In the genomic region with DNA sequence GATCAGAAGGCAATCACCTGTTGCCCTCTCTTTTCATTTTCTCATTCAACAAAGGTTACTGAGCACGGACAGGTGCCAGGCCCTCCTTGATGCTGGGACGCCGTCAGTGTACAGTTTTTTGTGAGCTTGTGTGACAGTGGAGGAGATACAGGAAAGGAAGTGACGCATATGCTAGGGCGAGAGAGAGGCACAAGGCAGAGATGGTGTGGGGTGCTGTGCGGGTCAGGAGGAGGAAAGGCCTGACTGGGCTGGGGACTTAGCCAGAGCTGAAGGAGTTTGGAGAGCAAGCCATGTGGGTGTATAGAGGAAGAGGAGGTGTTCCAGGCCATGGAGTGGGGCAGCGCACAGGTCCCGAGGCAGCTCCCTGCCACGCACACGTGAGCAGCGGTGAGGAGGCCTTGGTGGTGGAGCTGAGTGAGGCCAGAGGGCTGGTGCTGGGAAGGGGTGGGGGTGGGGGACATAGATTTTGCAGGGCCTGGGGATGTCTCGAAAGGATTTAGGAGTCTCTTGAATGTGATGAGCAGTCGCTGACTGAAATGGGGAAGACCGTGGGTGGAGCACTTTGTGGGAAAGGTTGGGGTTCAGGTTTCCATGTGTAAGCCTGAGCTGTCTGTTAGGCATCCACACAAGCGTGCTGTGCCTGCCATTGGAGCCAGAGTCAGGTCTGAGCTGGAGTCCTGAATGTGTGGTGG, we compare ENCODE assay signal across 12 cellular contexts. TPM values are rescaled to one million over a fixed set of nuclear protein-coding genes. Genes with fewer than 3 reads are reported as not detected.
DNase-seq lines count a peak whose midpoint lies in the region; ATAC-seq and TF ChIP-seq lines count a peak whose summit lies in the region.
"Had no signal": no experiment of that assay in that cellular context is flagged by ENCODE, and none has a peak within 500 bp of the region (broad histone marks: within the 10 kb centered on the region; RNA-seq: fewer than 3 reads in every experiment).

No MANE protein-coding gene starts in this region.

- ATAC-seq in activated naive CD4-positive, alpha-beta T cell treated with anti-CD3 and anti-CD28 coated beads, Interleukin-2, amount 50 U/mL, for 72 hours: peak; percentile 82 to 84

- no peak overlapping the region for H3K27ac ChIP-seq in CD8-positive, alpha-beta memory T cell (ENCODE audit: low read depth, low read length)
- H3K27ac ChIP-seq: colonic mucosa had no signal

- CTCF ChIA-PET in CD8-positive, alpha-beta memory T cell (lab: Charles Lee): no interaction called here
- CTCF ChIA-PET in MCF 10A (lab: Yijun Ruan, JAX): no interaction called here

- no peaks in the 10 kb centered on the region for H3K4me1 ChIP-seq in CD8-positive, alpha-beta memory T cell (ENCODE audit: insufficient read depth, low read length)
- H3K4me1 ChIP-seq: colonic mucosa had no signal

- peaks cover 43% of the 10 kb centered on the region for H3K36me3 ChIP-seq in CD8-positive, alpha-beta memory T cell (ENCODE audit: insufficient read depth, low read length)

- POLR2A ChIA-PET in CD8-positive, alpha-beta memory T cell (lab: Charles Lee): no interaction called here
- POLR2A ChIA-PET in MCF 10A (lab: Yijun Ruan, JAX): no interaction called here

- H3K36me3 Mint-ChIP-seq in CD8-positive, alpha-beta memory T cell: peaks cover 3 to 79% (median 20%) of the 10 kb centered on the region in 3 donors
- H3K36me3 Mint-ChIP-seq in activated naive CD4-positive, alpha-beta T cell treated with anti-CD3 and anti-CD28 coated beads, Interleukin-2, amount 50 U/mL, for 72 hours: peaks cover 5 to 17% of the 10 kb centered on the region in 2 donors
- H3K36me3 Mint-ChIP-seq in nephron (ENCODE audit: low read depth) (peaks cover 38% of the 10 kb centered on the region), MCF 10A (ENCODE audit: insufficient read depth, unreplicated experiment) (peaks cover 36% of the 10 kb centered on the region)

- no peaks in the 10 kb centered on the region for H3K27me3 ChIP-seq in CD8-positive, alpha-beta memory T cell (ENCODE audit: insufficient read depth, low read length, poor library complexity, severe bottlenecking)
- H3K27me3 ChIP-seq: colonic mucosa had no signal

- no peak for DNase-seq in CD8-positive, alpha-beta memory T cell
- DNase-seq in T-helper 22 cell (ENCODE audit: low read depth): peak; percentile 21
- peak in 1 of 2 donors; percentile 34 for DNase-seq in activated naive CD4-positive, alpha-beta T cell treated with anti-CD3 and anti-CD28 coated beads, Interleukin-2, amount 50 U/mL, for 72 hours (ENCODE audit: low spot score in 2 of 2)
- DNase-seq in EL: no peak
- no peak for DNase-seq in NCI-H226
- DNase-seq in MCF 10A (ENCODE audit: unreplicated experiment): no peak
- no peak for DNase-seq in NCI-H146 treated with DMSO at 0.1 percent for 48 hours (lab: John Stamatoyannopoulos, UW; ENCODE audit: unreplicated experiment)
- DNase-seq: activated gamma-delta T cell treated with Interleukin-2 at 50 U/mL for 16 hours, colonic mucosa, Kasumi-1 had no signal

- H3K4me3 Mint-ChIP-seq in CD8-positive, alpha-beta memory T cell: peak overlapping the region in 1 of 7 donors; percentile 60
- H3K4me3 Mint-ChIP-seq in nephron (no peak overlapping the region), MCF 10A (ENCODE audit: unreplicated experiment) (no peak overlapping the region)
- H3K4me3 Mint-ChIP-seq: B cell had no signal

- peak overlapping the region in 7 of 8 donors; percentile 27 to 93 (median 85) for H3K27ac Mint-ChIP-seq in CD8-positive, alpha-beta memory T cell
- peak overlapping the region; percentile 68 to 93 for H3K27ac Mint-ChIP-seq in activated naive CD4-positive, alpha-beta T cell treated with anti-CD3 and anti-CD28 coated beads, Interleukin-2, amount 50 U/mL, for 72 hours
- H3K27ac Mint-ChIP-seq in nephron (peak overlapping the region in 2 of 3 experiments; percentile 30 to 40), MCF 10A (ENCODE audit: low read depth, unreplicated experiment) (no peak overlapping the region)
- H3K27ac Mint-ChIP-seq: B cell had no signal

- BruUV-seq in MCF 10A (replicated peaks; lab: Mats Ljungman, UMichigan): no TSS peak

- intact Hi-C loops in MCF 10A (cut with micrococcal nuclease): no loop called here

- peaks cover 12 to 24% (median 14%) of the 10 kb centered on the region in 3 donors for H3K4me1 Mint-ChIP-seq in CD8-positive, alpha-beta memory T cell
- peaks cover 16% of the 10 kb centered on the region for H3K4me1 Mint-ChIP-seq in nephron
- H3K4me1 Mint-ChIP-seq in MCF 10A (ENCODE audit: insufficient read depth, unreplicated experiment): peaks cover 7% of the 10 kb centered on the region
- H3K4me1 Mint-ChIP-seq: B cell had no signal

- no peaks in the 10 kb centered on the region for H3K9me3 Mint-ChIP-seq in CD8-positive, alpha-beta memory T cell
- no peaks in the 10 kb centered on the region for H3K9me3 Mint-ChIP-seq in activated naive CD4-positive, alpha-beta T cell treated with anti-CD3 and anti-CD28 coated beads, Interleukin-2, amount 50 U/mL, for 72 hours
- H3K9me3 Mint-ChIP-seq in nephron (no peaks in the 10 kb centered on the region), MCF 10A (ENCODE audit: unreplicated experiment) (no peaks in the 10 kb centered on the region)

- TF ChIP-seq CTCF in nephron (IDR thresholded peaks at IDR 0.05; ENCODE audit: unreplicated experiment in 3 of 3) (no peak), MCF 10A (IDR thresholded peaks at IDR 0.05; ENCODE audit: unreplicated experiment) (no peak)

- no peak overlapping the region for H3K4me3 ChIP-seq in CD8-positive, alpha-beta memory T cell (ENCODE audit: low read length)
- H3K4me3 ChIP-seq: colonic mucosa had no signal

- no peaks in the 10 kb centered on the region for H3K9me3 ChIP-seq in CD8-positive, alpha-beta memory T cell (ENCODE audit: low read length)
- H3K9me3 ChIP-seq: colonic mucosa had no signal

- no peaks in the 10 kb centered on the region for H3K27me3 Mint-ChIP-seq in CD8-positive, alpha-beta memory T cell
- H3K27me3 Mint-ChIP-seq in nephron (ENCODE audit: low read depth) (no peaks in the 10 kb centered on the region), MCF 10A (ENCODE audit: insufficient read depth, unreplicated experiment) (no peaks in the 10 kb centered on the region)
- H3K27me3 Mint-ChIP-seq: B cell had no signal

RNA-seq across cellular contexts. Expression of gene TRAPPC10, which starts 46.0 kb away (rescaled TPM):
- 10 to 100 TPM; 50.0 to 54.7 TPM for total RNA-seq in CD8-positive, alpha-beta memory T cell
- polyA plus RNA-seq in CD8-positive, alpha-beta memory T cell: 45.1 TPM
- total RNA-seq in activated naive CD4-positive, alpha-beta T cell treated with anti-CD3 and anti-CD28 coated beads, Interleukin-2, amount 50 U/mL, for 72 hours: 10 to 100 TPM; 49.2 to 59.5 TPM
- total RNA-seq in MCF 10A (2022): 33.0 and 39.3 TPM in 2 replicates

RNA-seq across cellular contexts. Expression of gene PWP2, which starts 49.1 kb away (rescaled TPM):
- total RNA-seq in CD8-positive, alpha-beta memory T cell: 10 to 100 TPM; 10.4 to 15.5 TPM
- 13.2 TPM for polyA plus RNA-seq in CD8-positive, alpha-beta memory T cell
- 10 to 100 TPM; 38.6 to 51.6 TPM for total RNA-seq in activated naive CD4-positive, alpha-beta T cell treated with anti-CD3 and anti-CD28 coated beads, Interleukin-2, amount 50 U/mL, for 72 hours
- total RNA-seq in MCF 10A (2022): 11.2 and 16.5 TPM in 2 replicates
